ENCODE assay signal across 13 cellular contexts in genomic region chr3:44989636-44990373, GRCh38. TPM values are rescaled to one million over a fixed set of nuclear protein-coding genes. Genes with fewer than 3 reads are reported as not detected.
"Had no signal": no experiment of that assay in that cellular context is flagged by ENCODE, and none has a peak within 500 bp of the region (broad histone marks: within the 10 kb centered on the region; RNA-seq: fewer than 3 reads in every experiment).

No MANE protein-coding gene starts in this region.

- DNase-seq: activated CD4-positive, alpha-beta T cell treated with anti-CD3 and anti-CD28 coated beads, Interleukin-2, amount 50 U/mL, for 4 hours; activated CD4-positive, CD25-positive, alpha-beta regulatory T cell; activated CD8-positive, alpha-beta memory T cell treated with anti-CD3 and anti-CD28 coated beads, Interleukin-2, amount 10 ng/mL, durations not matched to agents 7 days and 5 days; activated effector memory CD4-positive, alpha-beta T cell treated with anti-CD3 and anti-CD28 coated beads, Interleukin-2, amount 50 U/mL, for 16 hours; activated T-cell treated with anti-CD3 and anti-CD28 coated beads, Interleukin-2, amount 50 U/mL, for 4 hours; left colon; mesendoderm; nephron progenitor cell; stimulated activated CD4-positive, alpha-beta T cell treated with anti-CD3 and anti-CD28 coated beads, Interleukin-2, amount 100 ng/mL, for 48 hours; stimulated activated CD8-positive, alpha-beta memory T cell treated with anti-CD3 and anti-CD28 coated beads, Interleukin-4, amount 100 ng/mL, for 48 hours; stimulated activated naive CD8-positive, alpha-beta T cell treated with anti-CD3 and anti-CD28 coated beads, Interleukin-15, Interleukin-2, amounts not matched to agents 100 U/mL and 50 U/mL, for 24 hours; testis had no signal

- H3K9me3 ChIP-seq: testis had no signal

- H3K27ac ChIP-seq: testis had no signal

- ATAC-seq: activated CD8-positive, alpha-beta memory T cell treated with anti-CD3 and anti-CD28 coated beads, Interleukin-2, amount 10 ng/mL, durations not matched to agents 7 days and 5 days; activated naive CD4-positive, alpha-beta T cell treated with anti-CD3 and anti-CD28 coated beads, Interleukin-2, amount 50 U/mL, for 72 hours; activated T-cell treated with anti-CD3 and anti-CD28 coated beads, Interleukin-2, amount 50 U/mL, for 4 hours; left colon; stimulated activated naive CD8-positive, alpha-beta T cell treated with anti-CD3 and anti-CD28 coated beads, Interleukin-15, Interleukin-2, amounts not matched to agents 100 U/mL and 50 U/mL, for 24 hours had no signal

- H3K4me3 ChIP-seq: testis had no signal

- H3K27me3 ChIP-seq: testis had no signal

RNA-seq across cellular contexts. Expression of gene CLEC3B, which starts 36.3 kb away (rescaled TPM):
- total RNA-seq: activated CD8-positive, alpha-beta memory T cell treated with anti-CD3 and anti-CD28 coated beads, Interleukin-2, amount 10 ng/mL, durations not matched to agents 7 days and 5 days; activated naive CD4-positive, alpha-beta T cell treated with anti-CD3 and anti-CD28 coated beads, Interleukin-2, amount 50 U/mL, for 72 hours had no signal
